ENCODE assay signal across 8 cellular contexts in genomic region chr6:31702819-31703716, GRCh38. TPM values are rescaled to one million over a fixed set of nuclear protein-coding genes. Genes with fewer than 3 reads are reported as not detected.
DNase-seq lines count a peak whose midpoint lies in the region; ATAC-seq and TF ChIP-seq lines count a peak whose summit lies in the region.

TSS of gene ABHD16A (minus strand) at chr6:31703324. CDS start at chr6:31703281, 43 bp downstream.

- H3K4me1 ChIP-seq in BE2C: no peaks in the 10 kb centered on the region
- peaks cover 13 to 36% of the 10 kb centered on the region in 2 donors for H3K4me1 ChIP-seq in left lung

- H3K4me3 ChIP-seq in BE2C (ENCODE audit: low read depth, low read length) (peak within 1 kb of the TSS; percentile 97), left lung (peak within 1 kb of the TSS; percentile 80 to 87)

- DNase-seq in BE2C: peak; percentile 99
- DNase-seq in NCI-H774 (lab: John Stamatoyannopoulos, UW): peak; percentile 95
- peak; percentile 97 to 98 for DNase-seq in activated CD4-positive, alpha-beta T cell treated with anti-CD3 and anti-CD28 coated beads, Interleukin-2, amount 50 U/mL, for 4 hours
- peak; percentile 99 for DNase-seq in dermis blood vessel endothelial cell
- peak; percentile 99 to 100 for DNase-seq in left lung
- peak; percentile 92 to 96 for DNase-seq in stimulated activated CD4-positive, alpha-beta T cell treated with anti-CD3 and anti-CD28 coated beads, Interleukin-2, amount 100 ng/mL, for 48 hours

- TF ChIP-seq CTCF in BE2C (IDR thresholded peaks at IDR 0.05; ENCODE audit: low read depth, low read length) (no peak), left lung (IDR thresholded peaks at IDR 0.05) (no peak)

- H3K36me3 ChIP-seq in BE2C (no peaks in the 10 kb centered on the region; the same call in 1 of the 2 replicates), left lung (peaks cover 0 to 25% of the 10 kb centered on the region in 2 donors)

- H3K27ac ChIP-seq in left lung: peak within 1 kb of the TSS; percentile 97 to 99

- ATAC-seq in GM19351 (IDR thresholded peaks at IDR 0.05; ENCODE audit: unreplicated experiment) (peak; percentile 91), HG03558 (IDR thresholded peaks at IDR 0.05; ENCODE audit: extremely low read depth, unreplicated experiment) (peak; percentile 80), left lung (peak; percentile 99)

- H3K27me3 ChIP-seq in BE2C (no peaks in the 10 kb centered on the region), left lung (no peaks in the 10 kb centered on the region)

- H3K9me3 ChIP-seq in BE2C (no peaks in the 10 kb centered on the region), left lung (no peaks in the 10 kb centered on the region)

- intact Hi-C loops in left lung (cut with DNase I): no loop called here

RNA-seq across cellular contexts. Expression of gene ABHD16A, which starts in this region (rescaled TPM):
- polyA plus RNA-seq in BE2C (2012; ENCODE audit: insufficient read depth, insufficient read length, low read depth): 30.9 TPM
- total RNA-seq in dermis blood vessel endothelial cell (60.7 and 66.9 TPM in 2 replicates), left lung (10 to 100 TPM; 53.6 to 58.6 TPM)

Comparison
In these comparisons a context has a peak if more than half of its experiments do, and no peak if none do; other contexts are left out.
1. Peak in every context shown above with its lines: DNase-seq, ATAC-seq, H3K4me3 ChIP-seq and H3K27ac ChIP-seq.